Comparison of ENCODE assay signal across 19 cellular contexts in the genomic region with DNA sequence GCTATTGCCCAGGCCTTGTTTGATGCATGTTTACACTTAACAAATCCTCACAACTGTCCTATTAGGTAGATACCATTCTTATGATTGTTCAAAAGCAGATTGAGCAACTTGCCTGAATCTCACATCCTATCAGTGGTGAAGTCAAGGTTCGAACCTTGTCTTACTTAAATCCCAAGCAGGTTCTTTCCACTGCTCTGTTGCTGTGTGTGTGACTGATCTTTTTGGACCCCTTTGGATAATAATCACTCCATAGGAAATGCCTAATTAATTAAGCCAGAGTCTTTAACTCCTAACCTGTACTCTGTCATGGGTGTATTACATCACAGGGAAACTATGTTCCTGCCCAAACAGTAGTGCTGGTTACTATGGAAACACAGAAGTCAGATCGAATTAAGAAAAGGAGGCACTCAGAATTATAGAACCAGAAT.
A peak's percentile ranks its signal among the peaks of the same experiment; 100 is the strongest.
DNase-seq lines count a peak whose midpoint lies in the region; ATAC-seq, FAIRE-seq and TF ChIP-seq lines count a peak whose summit lies in the region.
"Had no signal": no experiment of that assay in that cellular context is flagged by ENCODE, and none has a peak within 500 bp of the region (broad histone marks: within the 10 kb centered on the region; RNA-seq: fewer than 3 reads in every experiment).

No MANE protein-coding gene starts in this region.

- H2AFZ ChIP-seq in H1 (ENCODE audit: low read length): no peak overlapping the region

- peaks cover 19% of the 10 kb centered on the region for H3K4me1 Mint-ChIP-seq in Calu3 (ENCODE audit: low read depth, unreplicated experiment)
- H3K4me1 Mint-ChIP-seq: activated CD4-positive, alpha-beta T cell treated with anti-CD3 and anti-CD28 coated beads, Interleukin-2, amount 10 ng/mL, durations not matched to agents 7 days and 5 days had no signal

- no peaks in the 10 kb centered on the region; a peak in 1 of 7 replicates for H3K4me1 ChIP-seq in H1 (replicated peaks in 1 of 4; ENCODE audit: control insufficient read depth in 3 of 4, insufficient read depth in 4 of 4, low read length in 3 of 4)
- H3K4me1 ChIP-seq: SJSA1, upper lobe of left lung had no signal

- no peak overlapping the region for H4K8ac ChIP-seq in H1 (ENCODE audit: extremely low read depth, insufficient read depth, low read length)

- no peak overlapping the region for H3K4ac ChIP-seq in H1 (replicated peaks; ENCODE audit: insufficient read length, low read depth, low read length)

- no peak overlapping the region for H3K4me3 ChIP-seq in H1 (ENCODE audit: extremely low read depth in 1 of 4, insufficient read depth in 2 of 4, low read depth in 3 of 4, low read length in 4 of 4)
- H3K4me3 ChIP-seq in dorsolateral prefrontal cortex: no peak overlapping the region
- H3K4me3 ChIP-seq: SJSA1, upper lobe of left lung had no signal

- no peak overlapping the region for H4K5ac ChIP-seq in H1 (ENCODE audit: insufficient read length, low read depth, low read length)

- DNase-seq in Calu3: no peak
- DNase-seq in NCI-H226: peak; percentile 69
- no peak for DNase-seq in H1 (ENCODE audit: low read depth in 1 of 2, low spot score in 2 of 2)
- no peak for DNase-seq in left lobe of liver (ENCODE audit: low spot score)
- DNase-seq in activated CD8-positive, alpha-beta memory T cell treated with anti-CD3 and anti-CD28 coated beads for 24 hours: no peak
- no peak for DNase-seq in dorsolateral prefrontal cortex
- DNase-seq: activated CD4-positive, alpha-beta T cell treated with anti-CD3 and anti-CD28 coated beads, Interleukin-2, amount 10 ng/mL, durations not matched to agents 7 days and 5 days; activated naive CD4-positive, alpha-beta T cell treated with anti-CD3 and anti-CD28 coated beads, Interleukin-2, amount 50 U/mL, for 16 hours; activated T-cell treated with anti-CD3 and anti-CD28 coated beads for 4 hours; CD8-positive, alpha-beta T cell; central memory CD4-positive, alpha-beta T cell; immature natural killer cell; NCI-H1092 treated with DMSO at 0.1 percent for 48 hours; occipital lobe; upper lobe of left lung had no signal

- H3K56ac ChIP-seq in H1 (replicated peaks; ENCODE audit: insufficient read length, low read depth, low read length): no peak overlapping the region

- H3K27ac Mint-ChIP-seq in Calu3 (ENCODE audit: unreplicated experiment): peak overlapping the region; percentile 78
- H3K27ac Mint-ChIP-seq: activated CD4-positive, alpha-beta T cell treated with anti-CD3 and anti-CD28 coated beads, Interleukin-2, amount 10 ng/mL, durations not matched to agents 7 days and 5 days; CD8-positive, alpha-beta T cell; immature natural killer cell had no signal

- no peak overlapping the region for H2BK12ac ChIP-seq in H1 (ENCODE audit: low read depth, low read length)

- TF ChIP-seq RAD21 in H1 (IDR thresholded peaks at IDR 0.05 in 1 of 2, conservative IDR thresholded peaks at IDR 0.05 in 1 of 2; ENCODE audit: low read depth in 2 of 2, low read length in 2 of 2): no peak

- no peak overlapping the region for H3K9ac ChIP-seq in H1 (replicated peaks in 1 of 4; ENCODE audit: extremely low read depth in 1 of 4, low read depth in 3 of 4, low read length in 3 of 4)

- H3K36me3 Mint-ChIP-seq in Calu3 (ENCODE audit: insufficient read depth, unreplicated experiment): no peaks in the 10 kb centered on the region
- H3K36me3 Mint-ChIP-seq: CD8-positive, alpha-beta T cell; immature natural killer cell had no signal

- no peak for FAIRE-seq in H1 (lab: Jason Lieb, UNC)
- FAIRE-seq: G401.6 had no signal

- H2BK15ac ChIP-seq in H1 (ENCODE audit: low read length): no peak overlapping the region

- no peaks in the 10 kb centered on the region for H3K79me1 ChIP-seq in H1 (ENCODE audit: low read depth, low read length)

- H3K9me3 ChIP-seq in H1 (ENCODE audit: insufficient read depth in 2 of 2, low read depth in 1 of 2, low read length in 1 of 2): no peaks in the 10 kb centered on the region
- H3K9me3 ChIP-seq: SJSA1, upper lobe of left lung had no signal

- no peak overlapping the region for H4K91ac ChIP-seq in H1 (replicated peaks; ENCODE audit: insufficient read length, low read length)

- intact Hi-C loops in Calu3 (cut with micrococcal nuclease; ENCODE audit: unreplicated experiment) (no loop called here), dorsolateral prefrontal cortex (cut with DNase I) (no loop called here)

- H4K20me1 ChIP-seq in H1 (replicated peaks in 1 of 2; ENCODE audit: control insufficient read depth in 1 of 2, insufficient read depth in 2 of 2, low read length in 2 of 2): no peaks in the 10 kb centered on the region

- H3K9me3 Mint-ChIP-seq in Calu3 (ENCODE audit: low read depth, unreplicated experiment): no peaks in the 10 kb centered on the region
- H3K9me3 Mint-ChIP-seq: activated CD4-positive, alpha-beta T cell treated with anti-CD3 and anti-CD28 coated beads, Interleukin-2, amount 10 ng/mL, durations not matched to agents 7 days and 5 days; CD8-positive, alpha-beta T cell; immature natural killer cell had no signal

- POLR2A ChIA-PET in H1 (lab: Charles Lee; ENCODE audit: partially characterized antibody): no interaction called here

- no peaks in the 10 kb centered on the region for H3K79me2 ChIP-seq in H1 (ENCODE audit: control insufficient read depth in 1 of 2, insufficient read depth in 2 of 2, low read length in 2 of 2)

- H2BK5ac ChIP-seq in H1 (ENCODE audit: low read depth, low read length): no peak overlapping the region

- CTCF ChIA-PET in Calu3 (lab: Charles Lee): interaction anchor here (1.3 kb wide), 1 partner anchor 127 kb away, joined by 3 read pairs; no protein-coding TSS in a partner anchor
- CTCF ChIA-PET in H1 (lab: Charles Lee; ENCODE audit: partially characterized antibody): no interaction called here

- no peak overlapping the region for H2BK120ac ChIP-seq in H1 (replicated peaks; ENCODE audit: low read depth, low read length)

- H2BK20ac ChIP-seq in H1 (ENCODE audit: low read length): no peak overlapping the region

- H3K27ac ChIP-seq in H1 (ENCODE audit: low read depth, low read length): no peak overlapping the region; the same call in 1 of the 2 replicates
- no peak overlapping the region for H3K27ac ChIP-seq in dorsolateral prefrontal cortex
- H3K27ac ChIP-seq: SJSA1, upper lobe of left lung had no signal

- no peaks in the 10 kb centered on the region; a peak in 1 of 8 replicates for H3K36me3 ChIP-seq in H1 (ENCODE audit: control insufficient read depth in 2 of 4, insufficient read depth in 4 of 4, low read length in 3 of 4)
- H3K36me3 ChIP-seq: SJSA1, upper lobe of left lung had no signal

- no peak overlapping the region for H3K18ac ChIP-seq in H1 (ENCODE audit: extremely low read depth, low read length)

- H3K23ac ChIP-seq in H1 (ENCODE audit: insufficient read length): no peak overlapping the region

- no peaks in the 10 kb centered on the region; the same call in 1 of the 2 replicates for H3K23me2 ChIP-seq in H1 (ENCODE audit: low read depth, low read length)

- TF ChIP-seq POLR2A in H1 (IDR thresholded peaks at IDR 0.05; ENCODE audit: control extremely low read depth in 1 of 2, low read depth in 2 of 2, low read length in 2 of 2): no peak

- H3K27me3 ChIP-seq in H1 (replicated peaks in 1 of 4; ENCODE audit: control insufficient read depth in 3 of 4, extremely low read depth in 1 of 4, insufficient read depth in 3 of 4, low read length in 3 of 4): no peaks in the 10 kb centered on the region
- no peaks in the 10 kb centered on the region for H3K27me3 ChIP-seq in dorsolateral prefrontal cortex
- H3K27me3 ChIP-seq: upper lobe of left lung had no signal

- TF ChIP-seq CTCF in Calu3 (IDR thresholded peaks at IDR 0.05; ENCODE audit: unreplicated experiment) (no peak), H1 (IDR thresholded peaks at IDR 0.05; ENCODE audit: control extremely low read depth in 1 of 3, insufficient read depth in 1 of 3, low read depth in 1 of 3, low read length in 3 of 3) (no peak), dorsolateral prefrontal cortex (IDR thresholded peaks at IDR 0.05 in 54 of 56, conservative IDR thresholded peaks at IDR 0.05 in 2 of 56; ENCODE audit: low read depth in 1 of 56, partially characterized antibody in 56 of 56) (no peak)

- no peak overlapping the region for H3K14ac ChIP-seq in H1 (ENCODE audit: insufficient read length)

- ATAC-seq in left lobe of liver: peak; percentile 19
- ATAC-seq in GM18520 (IDR thresholded peaks at IDR 0.05; ENCODE audit: unreplicated experiment): no peak
- ATAC-seq in GM18907 (IDR thresholded peaks at IDR 0.05; ENCODE audit: unreplicated experiment): no peak
- ATAC-seq: CD8-positive, alpha-beta T cell had no signal

- H3K27me3 Mint-ChIP-seq in Calu3 (ENCODE audit: unreplicated experiment): no peaks in the 10 kb centered on the region

- BruUV-seq in Calu3 (replicated peaks; lab: Mats Ljungman, UMichigan): no TSS peak

- TF ChIP-seq EP300 in H1 (IDR thresholded peaks at IDR 0.05; ENCODE audit: borderline replicate concordance in 1 of 2, low read depth in 2 of 2, low read length in 2 of 2): no peak

- H2AK5ac ChIP-seq in H1 (ENCODE audit: low read depth, low read length): no peak overlapping the region

- WGBS in H1 (ENCODE audit: extremely low coverage in 1 of 2, insufficient coverage in 1 of 2, insufficient read length in 1 of 2, insufficient replicate concordance in 2 of 2, low coverage in 1 of 2, low lambda C conversion rate in 2 of 2, missing lambda C conversion rate in 1 of 2), 2 experiments: 96% methylated on average over 2 of the region's 2 CpGs; no CpG with 5 or more reads in 1 of the 2 experiments

- H3K4me2 ChIP-seq in H1 (ENCODE audit: insufficient read depth in 1 of 2, low read depth in 2 of 2, low read length in 2 of 2): no peak overlapping the region

- H3K4me3 Mint-ChIP-seq in Calu3 (ENCODE audit: low read depth, unreplicated experiment): no peak overlapping the region
- H3K4me3 Mint-ChIP-seq: activated CD4-positive, alpha-beta T cell treated with anti-CD3 and anti-CD28 coated beads, Interleukin-2, amount 10 ng/mL, durations not matched to agents 7 days and 5 days; CD8-positive, alpha-beta T cell; immature natural killer cell had no signal

TF ChIP-seq in H1, 55 proteins besides CTCF, POLR2A, EP300 and RAD21:
- TF ChIP-seq GABPA (IDR thresholded peaks at IDR 0.05; ENCODE audit: borderline replicate concordance, insufficient read depth, low read length) (no peak), TAF1 (IDR thresholded peaks at IDR 0.05; ENCODE audit: low read depth, low read length) (no peak), SP4 (IDR thresholded peaks at IDR 0.05; ENCODE audit: low read length) (no peak), JUN (IDR thresholded peaks at IDR 0.05; ENCODE audit: low read depth, low read length) (0 out of 2 replicates have a peak, but pooled peaks have one; percentile 36)
